Comparison of ENCODE assay signal across 2 cellular contexts in genomic region chr6:46144270-46144669, GRCh38.
A peak's percentile ranks its signal among the peaks of the same experiment; 100 is the strongest.
TF ChIP-seq lines count a peak whose summit lies in the region.

No MANE protein-coding gene starts in this region.

TF ChIP-seq in HEK293, 187 proteins besides CTCF, POLR2A, EP300 and RAD21:
- TF ChIP-seq ZSCAN30 (tag by site-specific recombination; IDR thresholded peaks at IDR 0.05) (no peak), ZNF549 (tag by site-specific recombination; IDR thresholded peaks at IDR 0.05) (no peak), ZNF341 (tag by site-specific recombination; IDR thresholded peaks at IDR 0.05; ENCODE audit: low read depth) (no peak), ZNF132 (tag by site-specific recombination; IDR thresholded peaks at IDR 0.05; ENCODE audit: borderline replicate concordance) (no peak), PRDM6 (tag by site-specific recombination; IDR thresholded peaks at IDR 0.05) (0 out of 2 replicates have a peak, but pooled peaks have one; percentile 19)

TF ChIP-seq in GM12878, 131 proteins besides CTCF, POLR2A, EP300 and RAD21:
- TF ChIP-seq BACH1 (IDR thresholded peaks at IDR 0.05; ENCODE audit: borderline replicate concordance) (no peak), ETV6 (conservative IDR thresholded peaks at IDR 0.05 in 1 of 2, IDR thresholded peaks at IDR 0.05 in 1 of 2; ENCODE audit: borderline replicate concordance in 1 of 2, low read depth in 1 of 2) (no peak), ZNF207 (IDR thresholded peaks at IDR 0.05; ENCODE audit: borderline replicate concordance) (no peak), ESRRA (IDR thresholded peaks at IDR 0.05; ENCODE audit: low read length) (no peak), CEBPB (IDR thresholded peaks at IDR 0.05; ENCODE audit: borderline replicate concordance in 1 of 2, low read depth in 2 of 2, low read length in 2 of 2) (no peak), BRCA1 (IDR thresholded peaks at IDR 0.05; ENCODE audit: low read depth, low read length) (no peak), HCFC1 (IDR thresholded peaks at IDR 0.05; ENCODE audit: low read length) (no peak), SMC3 (IDR thresholded peaks at IDR 0.05; ENCODE audit: borderline replicate concordance, low read length) (no peak), CEBPZ (IDR thresholded peaks at IDR 0.05; ENCODE audit: low read depth, low read length) (no peak), NR2C1 (IDR thresholded peaks at IDR 0.05) (no peak), BCL3 (IDR thresholded peaks at IDR 0.05; ENCODE audit: borderline replicate concordance, insufficient read depth, low read depth, low read length, poor library complexity, severe bottlenecking) (no peak), PAX5 (IDR thresholded peaks at IDR 0.05; ENCODE audit: borderline replicate concordance, low read depth, low read length) (no peak), RELA (IDR thresholded peaks at IDR 0.05; ENCODE audit: borderline replicate concordance, partially characterized antibody) (no peak), ELK1 (IDR thresholded peaks at IDR 0.05; ENCODE audit: low read depth, low read length) (no peak), IKZF1 (conservative IDR thresholded peaks at IDR 0.05) (no peak), SUPT20H (IDR thresholded peaks at IDR 0.05; ENCODE audit: borderline replicate concordance, control insufficient read depth, low read depth, low read length) (no peak), EZH2 (IDR thresholded peaks at IDR 0.05; ENCODE audit: borderline replicate concordance, control insufficient read depth, low read depth, low read length) (no peak), SMARCA5 (IDR thresholded peaks at IDR 0.05) (no peak), BCLAF1 (IDR thresholded peaks at IDR 0.05) (no peak), FOXM1 (IDR thresholded peaks at IDR 0.05; ENCODE audit: low read depth, low read length) (no peak)
